Comparison of ENCODE assay signal across 20 cellular contexts in the genomic region with DNA sequence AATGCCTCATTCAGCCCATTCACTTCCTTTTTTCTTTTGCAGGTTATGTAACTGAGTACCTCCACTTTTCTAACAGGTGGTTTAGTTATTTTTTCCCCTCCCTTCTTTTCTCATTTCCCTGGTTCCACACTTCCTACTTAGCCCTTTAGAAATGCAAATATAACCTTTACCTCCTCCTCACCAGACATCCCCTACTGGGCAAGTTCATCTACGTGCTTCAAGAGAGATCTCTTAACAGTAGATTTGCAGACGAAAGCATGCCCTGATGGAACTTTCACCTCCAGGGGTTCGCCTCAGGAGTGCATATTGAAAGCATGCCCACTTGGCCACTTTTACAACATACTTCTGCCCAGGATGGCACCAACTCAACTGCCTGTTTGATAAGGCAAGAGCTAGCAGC.
"Had no signal": no experiment of that assay in that cellular context is flagged by ENCODE, and none has a peak within 500 bp of the region (broad histone marks: within the 10 kb centered on the region; RNA-seq: fewer than 3 reads in every experiment).

No MANE protein-coding gene starts in this region.

- H3K9me3 ChIP-seq: adrenal gland had no signal

- H3K4me1 ChIP-seq: adrenal gland had no signal

- H3K27me3 ChIP-seq: adrenal gland had no signal

- H3K4me3 Mint-ChIP-seq: activated CD8-positive, alpha-beta T cell treated with anti-CD3 and anti-CD28 coated beads, Interleukin-2, amount 10 ng/mL, durations not matched to agents 7 days and 5 days; activated naive CD8-positive, alpha-beta T cell treated with anti-CD3 and anti-CD28 coated beads, Interleukin-2, amount 10 ng/mL, durations not matched to agents 7 days and 5 days; IgD-negative memory B cell; T-cell had no signal

- H3K27ac Mint-ChIP-seq: activated CD8-positive, alpha-beta T cell treated with anti-CD3 and anti-CD28 coated beads, Interleukin-2, amount 10 ng/mL, durations not matched to agents 7 days and 5 days; activated naive CD8-positive, alpha-beta T cell treated with anti-CD3 and anti-CD28 coated beads, Interleukin-2, amount 10 ng/mL, durations not matched to agents 7 days and 5 days; IgD-negative memory B cell; T-cell had no signal

- H3K36me3 ChIP-seq: adrenal gland had no signal

- DNase-seq: activated CD4-positive, alpha-beta T cell treated with anti-CD3 and anti-CD28 coated beads for 48 hours; activated CD4-positive, alpha-beta T cell treated with anti-CD3 and anti-CD28 coated beads, Interleukin-2, amount 50 U/mL, for 4 hours; activated CD4-positive, CD25-positive, alpha-beta regulatory T cell treated with anti-CD3 and anti-CD28 coated beads, Interleukin-2, amount 50 U/mL, for 72 hours; activated CD8-positive, alpha-beta memory T cell treated with anti-CD3 and anti-CD28 coated beads, Interleukin-2, amount 50 U/mL, for 48 hours; activated CD8-positive, alpha-beta T cell treated with anti-CD3 and anti-CD28 coated beads, Interleukin-2, amount 10 ng/mL, durations not matched to agents 7 days and 5 days; activated naive CD4-positive, alpha-beta T cell treated with anti-CD3 and anti-CD28 coated beads, Interleukin-2, amount 50 U/mL, for 16 hours; activated naive CD8-positive, alpha-beta T cell treated with anti-CD3 and anti-CD28 coated beads, Interleukin-2, amount 10 ng/mL, durations not matched to agents 7 days and 5 days; activated T-cell treated with anti-CD3 and anti-CD28 coated beads, Interleukin-2, amount 50 U/mL, for 1 hour; adrenal gland; KG1; NCI-H1092 treated with DMSO at 0.1 percent for 48 hours; NCI-H1436; NCI-H1694 treated with DMSO at 0.1 percent for 48 hours; NCI-H2029 treated with DMSO at 0.1 percent for 48 hours; NCI-H446; NCI-H524; RPMI8226; T-cell had no signal

- ATAC-seq: activated CD8-positive, alpha-beta T cell treated with anti-CD3 and anti-CD28 coated beads, Interleukin-2, amount 10 ng/mL, durations not matched to agents 7 days and 5 days; T-cell had no signal

- H3K27me3 Mint-ChIP-seq: activated naive CD8-positive, alpha-beta T cell treated with anti-CD3 and anti-CD28 coated beads, Interleukin-2, amount 10 ng/mL, durations not matched to agents 7 days and 5 days; IgD-negative memory B cell; T-cell had no signal

- H3K4me3 ChIP-seq: adrenal gland, SK-N-MC had no signal

- H3K27ac ChIP-seq: adrenal gland, SK-N-MC had no signal

- H3K4me1 Mint-ChIP-seq: activated naive CD8-positive, alpha-beta T cell treated with anti-CD3 and anti-CD28 coated beads, Interleukin-2, amount 10 ng/mL, durations not matched to agents 7 days and 5 days; T-cell had no signal
